Comparison of ENCODE assay signal across 1 cellular context in the genomic region with DNA sequence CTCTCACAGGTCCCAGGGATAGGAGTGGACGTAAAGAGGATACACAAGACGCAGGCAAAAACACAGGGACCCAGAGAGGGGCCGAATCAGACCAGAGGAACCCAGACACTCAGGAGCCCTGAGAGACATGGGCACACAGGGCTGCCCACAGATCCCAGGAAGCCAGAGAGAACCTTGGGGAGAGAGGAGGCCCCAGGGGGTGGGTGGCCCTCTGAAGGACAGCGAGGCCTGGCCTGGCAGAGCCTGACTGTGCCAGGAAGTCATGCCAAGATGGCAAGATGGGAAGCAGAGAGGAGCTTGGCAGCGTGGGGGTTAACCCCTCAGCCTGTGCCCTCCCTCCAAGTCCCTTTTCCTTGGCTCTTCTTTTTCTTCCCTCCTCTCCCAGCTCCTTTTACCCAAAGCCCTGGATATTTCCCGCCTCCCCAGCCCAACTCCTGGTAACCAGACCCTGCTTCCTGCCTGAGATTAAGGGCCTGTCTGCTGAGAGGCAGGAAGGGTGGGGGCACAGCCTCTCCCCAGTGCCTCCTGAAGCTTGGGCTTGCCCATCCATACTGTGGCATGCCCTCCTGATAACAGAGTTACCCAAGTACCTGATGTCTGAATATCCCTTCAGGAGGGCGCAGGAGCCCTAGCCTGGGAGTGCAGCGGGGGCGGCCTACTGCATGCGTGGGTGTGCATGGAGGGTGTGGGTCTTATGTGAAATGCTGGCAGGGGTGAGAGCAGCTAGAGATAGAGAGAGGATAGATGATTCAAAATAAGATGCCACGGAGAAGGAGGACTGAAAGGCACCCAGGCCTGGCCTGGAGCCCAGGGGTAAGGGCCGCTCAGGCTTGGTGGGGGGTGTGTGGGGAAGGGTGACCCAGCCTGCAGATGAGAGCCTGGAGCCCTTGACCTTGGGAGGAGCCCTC.
TF ChIP-seq lines count a peak whose summit lies in the region.

No MANE protein-coding gene starts in this region.

TF ChIP-seq in HEK293, 187 proteins besides CTCF, POLR2A, EP300 and RAD21 (continued from another document):
- TF ChIP-seq ZFHX2 (tag by site-specific recombination; conservative IDR thresholded peaks at IDR 0.05) (peak; percentile 89), ZNF221 (tag by site-specific recombination; IDR thresholded peaks at IDR 0.05; ENCODE audit: borderline replicate concordance) (no peak), SP2 (tag by site-specific recombination; IDR thresholded peaks at IDR 0.05) (0 out of 2 replicates have a peak, but pooled peaks have one; percentile 20), ZNF596 (tag by site-specific recombination; IDR thresholded peaks at IDR 0.05) (no peak), ZNF341 (tag by site-specific recombination; IDR thresholded peaks at IDR 0.05; ENCODE audit: low read depth) (peak; percentile 55), ZIC2 (tag by site-specific recombination; IDR thresholded peaks at IDR 0.05) (no peak), ZNF211 (tag by site-specific recombination; IDR thresholded peaks at IDR 0.05; ENCODE audit: low read depth) (no peak), ZNF121 (tag by site-specific recombination; IDR thresholded peaks at IDR 0.05) (no peak)
- TF ChIP-seq, protein P1, sequence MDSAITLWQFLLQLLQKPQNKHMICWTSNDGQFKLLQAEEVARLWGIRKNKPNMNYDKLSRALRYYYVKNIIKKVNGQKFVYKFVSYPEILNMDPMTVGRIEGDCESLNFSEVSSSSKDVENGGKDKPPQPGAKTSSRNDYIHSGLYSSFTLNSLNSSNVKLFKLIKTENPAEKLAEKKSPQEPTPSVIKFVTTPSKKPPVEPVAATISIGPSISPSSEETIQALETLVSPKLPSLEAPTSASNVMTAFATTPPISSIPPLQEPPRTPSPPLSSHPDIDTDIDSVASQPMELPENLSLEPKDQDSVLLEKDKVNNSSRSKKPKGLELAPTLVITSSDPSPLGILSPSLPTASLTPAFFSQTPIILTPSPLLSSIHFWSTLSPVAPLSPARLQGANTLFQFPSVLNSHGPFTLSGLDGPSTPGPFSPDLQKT (IDR thresholded peaks at IDR 0.05; ENCODE audit: borderline replicate concordance, low read depth, low read length): no peak
